ENCODE assay signal across 8 cellular contexts in genomic region chr16:1474796-1475551, GRCh38. TPM values are rescaled to one million over a fixed set of nuclear protein-coding genes. Genes with fewer than 3 reads are reported as not detected.
A peak's percentile ranks its signal among the peaks of the same experiment; 100 is the strongest.
DNase-seq lines count a peak whose midpoint lies in the region; ATAC-seq and TF ChIP-seq lines count a peak whose summit lies in the region.

TSS of gene CLCN7 (minus strand) at chr16:1475028. CDS start at chr16:1474974, 54 bp downstream.

- POLR2A ChIA-PET in activated CD4-positive, alpha-beta T cell treated with anti-CD3 and anti-CD28 coated beads for 36 hours (lab: Charles Lee), result no interaction called here

- H3K4me1 Mint-ChIP-seq in activated CD4-positive, alpha-beta T cell treated with anti-CD3 and anti-CD28 coated beads for 36 hours, result peaks cover 22% of the 10 kb centered on the region
- peaks cover 36% of the 10 kb centered on the region for H3K4me1 Mint-ChIP-seq in chondrocyte (ENCODE audit: low read depth)

- peak; percentile 17 for TF ChIP-seq CTCF in chondrocyte (IDR thresholded peaks at IDR 0.05)

- H3K27me3 Mint-ChIP-seq in activated CD4-positive, alpha-beta T cell treated with anti-CD3 and anti-CD28 coated beads for 36 hours, result no peaks in the 10 kb centered on the region
- H3K27me3 Mint-ChIP-seq in chondrocyte (ENCODE audit: low read depth), result no peaks in the 10 kb centered on the region

- peak within 1 kb of the TSS; percentile 73 for H3K4me3 Mint-ChIP-seq in activated CD4-positive, alpha-beta T cell treated with anti-CD3 and anti-CD28 coated beads for 36 hours
- H3K4me3 Mint-ChIP-seq in chondrocyte (ENCODE audit: unreplicated experiment), result peak within 1 kb of the TSS; percentile 81

- no peaks in the 10 kb centered on the region for H3K9me3 Mint-ChIP-seq in activated CD4-positive, alpha-beta T cell treated with anti-CD3 and anti-CD28 coated beads for 36 hours (ENCODE audit: low read depth)
- peaks cover 3% of the 10 kb centered on the region for H3K9me3 Mint-ChIP-seq in chondrocyte (ENCODE audit: low read depth)

- no peaks in the 10 kb centered on the region for H3K36me3 Mint-ChIP-seq in activated CD4-positive, alpha-beta T cell treated with anti-CD3 and anti-CD28 coated beads for 36 hours (ENCODE audit: low read depth)
- H3K36me3 Mint-ChIP-seq in chondrocyte (ENCODE audit: low read depth), result no peaks in the 10 kb centered on the region

- CTCF ChIA-PET in activated CD4-positive, alpha-beta T cell treated with anti-CD3 and anti-CD28 coated beads for 36 hours (lab: Charles Lee), result no interaction called here

- intact Hi-C loops in activated CD4-positive, alpha-beta T cell treated with anti-CD3 and anti-CD28 coated beads for 36 hours (cut with DNase I, micrococcal nuclease), result loop anchor here (1.0 to 2.0 kb wide), 12 partner anchors 18 to 351 kb away; partner anchors contain the start of genes TELO2 (in 2 of the 2), UQCC4 (in 2 of the 2), CRAMP1 (in 1 of the 2) and GNPTG (in 1 of the 2)

- peak within 1 kb of the TSS; percentile 81 for H3K27ac Mint-ChIP-seq in activated CD4-positive, alpha-beta T cell treated with anti-CD3 and anti-CD28 coated beads for 36 hours
- peak within 1 kb of the TSS; percentile 85 for H3K27ac Mint-ChIP-seq in chondrocyte (ENCODE audit: unreplicated experiment)

- DNase-seq in AG08395 (ENCODE audit: low spot score), result peak; percentile 96
- peak; percentile 64 for DNase-seq in NCI-H226
- DNase-seq in activated CD4-positive, alpha-beta T cell treated with anti-CD3 and anti-CD28 coated beads for 36 hours, result peak; percentile 95
- peak; percentile 95 for DNase-seq in chondrocyte (ENCODE audit: low spot score)
- peak; percentile 55 for DNase-seq in kidney glomerular epithelial cell (lab: John Stamatoyannopoulos, UW)
- peak; percentile 73 to 89 for DNase-seq in stimulated activated CD4-positive, alpha-beta T cell treated with anti-CD3 and anti-CD28 coated beads, Interleukin-15, amount 100 ng/mL, for 48 hours (ENCODE audit: low read depth in 2 of 2)

- ATAC-seq in GM18870 (IDR thresholded peaks at IDR 0.05; ENCODE audit: unreplicated experiment) (peak; percentile 48), HG03108 (IDR thresholded peaks at IDR 0.05; ENCODE audit: unreplicated experiment) (peak; percentile 75)
- peak; percentile 91 for ATAC-seq in activated CD4-positive, alpha-beta T cell treated with anti-CD3 and anti-CD28 coated beads for 36 hours

RNA-seq across cellular contexts. Expression of gene CLCN7, which starts in this region (rescaled TPM):
- 10 to 100 TPM; 29.9 to 33.7 TPM for total RNA-seq in activated CD4-positive, alpha-beta T cell treated with anti-CD3 and anti-CD28 coated beads for 36 hours
- 81.7 to 97.0 TPM (median 95.2 TPM) in 3 replicates for total RNA-seq in chondrocyte

Comparison
In these comparisons a context has a peak if more than half of its experiments do, and no peak if none do; other contexts are left out.
1. Peak in every context shown above with its lines: DNase-seq and ATAC-seq.